ENCODE assay signal across 8 cellular contexts in the genomic region with DNA sequence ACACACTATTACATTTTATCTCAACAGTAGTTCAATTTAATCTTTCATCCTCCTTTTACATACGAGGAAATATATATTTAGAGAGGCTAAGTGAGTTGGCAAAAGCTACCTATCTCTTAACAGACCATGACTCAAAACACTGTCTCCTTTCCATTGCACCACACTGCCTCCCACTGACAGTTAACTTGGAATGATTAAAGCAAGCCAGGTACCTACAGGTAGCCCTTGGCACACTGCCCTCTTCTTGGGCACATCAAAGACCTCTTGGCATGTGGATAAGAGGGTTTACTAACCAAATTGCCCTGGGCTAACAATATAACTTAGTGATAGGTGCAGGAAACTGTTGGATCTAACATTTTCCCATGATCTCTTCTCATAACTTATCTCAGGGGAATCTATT. TPM values are rescaled to one million over a fixed set of nuclear protein-coding genes. Genes with fewer than 3 reads are reported as not detected.
DNase-seq lines count a peak whose midpoint lies in the region; ATAC-seq, FAIRE-seq and TF ChIP-seq lines count a peak whose summit lies in the region.

No MANE protein-coding gene starts in this region.

- H3K27ac ChIP-seq in A673 (ENCODE audit: low read depth, low read length, poor library complexity, severe bottlenecking) = no peak overlapping the region
- H3K27ac ChIP-seq in iPS-20b (ENCODE audit: low read length) = no peak overlapping the region

- intact Hi-C loops in A673 (cut with micrococcal nuclease; ENCODE audit: unreplicated experiment) = no loop called here
- intact Hi-C loops in sciatic nerve (cut with DNase I) = no loop called here

- H3K27ac Mint-ChIP-seq in T-helper 1 cell treated with Interleukin-12 subunit alpha and Interleukin-12 subunit beta and Interleukin-4 antibody, amounts not matched to agents 30 μg/mL and 1 μg/mL, for 36 hours = peak overlapping the region; percentile 43

- H3K9me3 ChIP-seq in A673 (ENCODE audit: low read depth, low read length, poor library complexity, severe bottlenecking) = no peaks in the 10 kb centered on the region
- no peaks in the 10 kb centered on the region for H3K9me3 ChIP-seq in iPS-20b (ENCODE audit: insufficient read depth, low read depth, low read length)

- H3K36me3 ChIP-seq in A673 (ENCODE audit: insufficient read depth, low read length, poor library complexity, severe bottlenecking) (no peaks in the 10 kb centered on the region), iPS-20b (ENCODE audit: insufficient read depth, low read depth, low read length) (no peaks in the 10 kb centered on the region)

- CTCF ChIA-PET in A673 (lab: Charles Lee) = no interaction called here

- no peak for TF ChIP-seq CTCF in A673 (conservative IDR thresholded peaks at IDR 0.05; ENCODE audit: low read depth, low read length)

- BruUV-seq in A673 (replicated peaks; lab: Mats Ljungman, UMichigan) = no TSS peak

- FAIRE-seq in GM12891 (lab: Jason Lieb, UNC) = peak; percentile 51

- peak overlapping the region; percentile 48 for H3K4me3 Mint-ChIP-seq in T-helper 1 cell treated with Interleukin-12 subunit alpha and Interleukin-12 subunit beta and Interleukin-4 antibody, amounts not matched to agents 30 μg/mL and 1 μg/mL, for 36 hours

- no peak for ATAC-seq in HG03196 (IDR thresholded peaks at IDR 0.05; ENCODE audit: unreplicated experiment)
- no peak for ATAC-seq in GM18858 (IDR thresholded peaks at IDR 0.05; ENCODE audit: unreplicated experiment)
- ATAC-seq in GM19023 (IDR thresholded peaks at IDR 0.05; ENCODE audit: unreplicated experiment) = no peak
- ATAC-seq in sciatic nerve = no peak

- POLR2A ChIA-PET in A673 (lab: Charles Lee; ENCODE audit: low non-redundant PET) = no interaction called here

- H3K4me1 ChIP-seq in A673 (ENCODE audit: insufficient read depth, low read length, poor library complexity, severe bottlenecking) (peaks cover 28% of the 10 kb centered on the region), iPS-20b (ENCODE audit: insufficient read depth, low read length) (peaks cover 11% of the 10 kb centered on the region)

- no peaks in the 10 kb centered on the region for H3K9me3 Mint-ChIP-seq in T-helper 1 cell treated with Interleukin-12 subunit alpha and Interleukin-12 subunit beta and Interleukin-4 antibody, amounts not matched to agents 30 μg/mL and 1 μg/mL, for 36 hours

- DNase-seq in A673 (ENCODE audit: low spot score) (no peak), GM12891 (ENCODE audit: insufficient read length, low spot score) (no peak), sciatic nerve (ENCODE audit: low spot score) (no peak)

- H3K9ac ChIP-seq in iPS-20b (ENCODE audit: low read depth, low read length) = no peak overlapping the region

- no peaks in the 10 kb centered on the region for H3K27me3 Mint-ChIP-seq in T-helper 1 cell treated with Interleukin-12 subunit alpha and Interleukin-12 subunit beta and Interleukin-4 antibody, amounts not matched to agents 30 μg/mL and 1 μg/mL, for 36 hours (ENCODE audit: low read depth)

- H3K4me1 Mint-ChIP-seq in T-helper 1 cell treated with Interleukin-12 subunit alpha and Interleukin-12 subunit beta and Interleukin-4 antibody, amounts not matched to agents 30 μg/mL and 1 μg/mL, for 36 hours (ENCODE audit: low read depth) = peaks cover 30% of the 10 kb centered on the region

- peaks cover 3% of the 10 kb centered on the region for H3K36me3 Mint-ChIP-seq in T-helper 1 cell treated with Interleukin-12 subunit alpha and Interleukin-12 subunit beta and Interleukin-4 antibody, amounts not matched to agents 30 μg/mL and 1 μg/mL, for 36 hours (ENCODE audit: low read depth)

- H3K4me3 ChIP-seq in A673 (ENCODE audit: low read depth, low read length, poor library complexity, severe bottlenecking) = peak overlapping the region; percentile 93
- 0 out of 2 replicates have a peak overlapping the region, but pooled peaks have one; percentile 99 for H3K4me3 ChIP-seq in iPS-20b (ENCODE audit: low read length)

- no peak for TF ChIP-seq POLR2A in GM12891 (IDR thresholded peaks at IDR 0.05; ENCODE audit: low read depth, low read length)

- H3K27me3 ChIP-seq in A673 (replicated peaks; ENCODE audit: insufficient read depth, low read depth, low read length, poor library complexity) (no peaks in the 10 kb centered on the region), iPS-20b (ENCODE audit: insufficient read depth, low read length) (no peaks in the 10 kb centered on the region)

TF ChIP-seq in GM12891, 5 proteins besides CTCF, POLR2A, EP300 and RAD21:
- TF ChIP-seq PAX5 (IDR thresholded peaks at IDR 0.05; ENCODE audit: insufficient read depth, low read length, severe bottlenecking) (no peak), POLR2AphosphoS5 (IDR thresholded peaks at IDR 0.05; ENCODE audit: low read depth, low read length) (no peak), POU2F2 (IDR thresholded peaks at IDR 0.05; ENCODE audit: low read depth, low read length) (no peak), SPI1 (IDR thresholded peaks at IDR 0.05; ENCODE audit: low read depth, low read length) (no peak), TAF1 (IDR thresholded peaks at IDR 0.05; ENCODE audit: low read depth, low read length) (no peak)

RNA-seq across cellular contexts. Expression of a gene that starts 1.9 kb away (rescaled TPM):
- 9.0 and 10.3 TPM in 2 replicates for total RNA-seq in A673 (2021)
- polyA plus RNA-seq in GM12891 (2012; ENCODE audit: low read depth, missing spikeins) = 4.0 TPM
- 10.7 TPM for total RNA-seq in sciatic nerve

RNA-seq across cellular contexts. Expression of a gene that starts 4.7 kb away (rescaled TPM):
- 9.8 and 11.1 TPM in 2 replicates for total RNA-seq in A673 (2021)
- 3.6 TPM for polyA plus RNA-seq in GM12891 (2012; ENCODE audit: low read depth, missing spikeins)
- total RNA-seq in sciatic nerve = 8.5 TPM

RNA-seq across cellular contexts. Expression of a gene that starts 49.5 kb away (rescaled TPM):
- total RNA-seq in A673 (2021) (9.2 and 11.2 TPM in 2 replicates), sciatic nerve (12.3 TPM)
- 14.0 TPM for polyA plus RNA-seq in GM12891 (2012; ENCODE audit: low read depth, missing spikeins)
